12 cellular contexts compared by ENCODE assay signal in genomic region chr5:6744841-6745705, GRCh38. TPM values are rescaled to one million over a fixed set of nuclear protein-coding genes. Genes with fewer than 3 reads are reported as not detected.
A peak's percentile ranks its signal among the peaks of the same experiment; 100 is the strongest.
DNase-seq lines count a peak whose midpoint lies in the region; ATAC-seq and TF ChIP-seq lines count a peak whose summit lies in the region.
"Had no signal": no experiment of that assay in that cellular context is flagged by ENCODE, and none has a peak within 500 bp of the region (broad histone marks: within the 10 kb centered on the region; RNA-seq: fewer than 3 reads in every experiment).

No MANE protein-coding gene starts in this region.

- no peak overlapping the region for H3K4me3 Mint-ChIP-seq in activated naive CD4-positive, alpha-beta T cell treated with anti-CD3 and anti-CD28 coated beads, Interleukin-2, amount 50 U/mL, for 24 hours

- H3K4me1 Mint-ChIP-seq in activated naive CD4-positive, alpha-beta T cell treated with anti-CD3 and anti-CD28 coated beads, Interleukin-2, amount 50 U/mL, for 24 hours, result peaks cover 13% of the 10 kb centered on the region

- WGBS in right cardiac atrium, result 60% methylated on average over 12 of the region's 12 CpGs
- WGBS in transverse colon (ENCODE audit: low coverage in 1 of 2), 2 donors, result 31 to 76% methylated on average over 2 to 12 of the region's 12 CpGs
- WGBS in mammary epithelial cell (ENCODE audit: low coverage, missing lambda C conversion rate), result 84% methylated on average over 12 of the region's 12 CpGs

- no peaks in the 10 kb centered on the region for H3K4me1 ChIP-seq in right cardiac atrium (ENCODE audit: control insufficient read depth, insufficient read depth, low read length)
- peaks cover 0 to 5% (median 0%) of the 10 kb centered on the region in 4 donors for H3K4me1 ChIP-seq in transverse colon
- H3K4me1 ChIP-seq in mammary epithelial cell (ENCODE audit: insufficient read depth, low read length), result no peaks in the 10 kb centered on the region

- no peak overlapping the region for H3K9ac ChIP-seq in mammary epithelial cell (ENCODE audit: insufficient read depth, low read length)

- peaks cover 7% of the 10 kb centered on the region for H3K36me3 Mint-ChIP-seq in activated naive CD4-positive, alpha-beta T cell treated with anti-CD3 and anti-CD28 coated beads, Interleukin-2, amount 50 U/mL, for 24 hours

- H3K27me3 Mint-ChIP-seq in activated naive CD4-positive, alpha-beta T cell treated with anti-CD3 and anti-CD28 coated beads, Interleukin-2, amount 50 U/mL, for 24 hours, result no peaks in the 10 kb centered on the region

- intact Hi-C loops in right cardiac atrium (cut with DNase I), result loop anchor here in 3 of 4 donors (5.0 to 10.0 kb wide), 3 partner anchors 110 to 1250 kb away; partner anchors contain the start of genes NSUN2 (in 3 of the 3) and SRD5A1 (in 3 of the 3)
- intact Hi-C loops in transverse colon (cut with DNase I; ENCODE audit: low total_unique reads), result loop anchor here (2.0 kb wide), 1 partner anchor 112 kb away; the partner anchor contains the start of genes NSUN2 and SRD5A1
- intact Hi-C loops in mammary epithelial cell (cut with micrococcal nuclease), result loop anchor here (1.0 to 10.0 kb wide), 3 partner anchors 112 to 1250 kb away; partner anchors contain the start of genes NSUN2 and SRD5A1

- ATAC-seq in right cardiac atrium, result peak; percentile 22 to 59

- TF ChIP-seq EP300 in transverse colon (IDR thresholded peaks at IDR 0.05; ENCODE audit: low read depth), result no peak

- no TSS peak for BruUV-seq in mammary epithelial cell (replicated peaks; lab: Mats Ljungman, UMichigan)

- no peak overlapping the region for H3K4me3 ChIP-seq in right cardiac atrium (ENCODE audit: low read length)
- no peak overlapping the region for H3K4me3 ChIP-seq in transverse colon
- no peak overlapping the region for H3K4me3 ChIP-seq in mammary epithelial cell (replicated peaks in 1 of 3; ENCODE audit: insufficient read depth in 1 of 3, low read depth in 2 of 3, low read length in 3 of 3)
- H3K4me3 ChIP-seq: coronary artery had no signal

- no peaks in the 10 kb centered on the region for H3K9me3 Mint-ChIP-seq in activated naive CD4-positive, alpha-beta T cell treated with anti-CD3 and anti-CD28 coated beads, Interleukin-2, amount 50 U/mL, for 24 hours

- peaks cover 79% of the 10 kb centered on the region for H3K79me2 ChIP-seq in mammary epithelial cell (ENCODE audit: insufficient read depth, low read length)

- in situ Hi-C loops in transverse colon (cut with MboI; ENCODE audit: low pct_ligation_motif_present in 1 of 4, low pct_unique_long_range_greater_than_20kb in 1 of 4, low sequenced_read_pairs in 3 of 4), result loop anchor here in 3 of 4 donors (10.0 to 25.0 kb wide), 3 partner anchors 108 to 133 kb away; partner anchors contain the start of genes NSUN2 (in 1 of the 3) and SRD5A1 (in 1 of the 3)
- in situ Hi-C loops in mammary epithelial cell (cut with MboI; ENCODE audit: low sequenced_read_pairs in 2 of 2), result loop anchor here (25.0 kb wide), 1 partner anchor 1258 kb away; no protein-coding TSS in a partner anchor

- H3K9me3 ChIP-seq in right cardiac atrium (ENCODE audit: control insufficient read depth, low read length) (peaks cover 2% of the 10 kb centered on the region), transverse colon (no peaks in the 10 kb centered on the region), mammary epithelial cell (replicated peaks; ENCODE audit: insufficient read depth, low read length) (no peaks in the 10 kb centered on the region)

- H3K27me3 ChIP-seq in right cardiac atrium (ENCODE audit: control insufficient read depth, insufficient read depth), result no peaks in the 10 kb centered on the region
- no peaks in the 10 kb centered on the region for H3K27me3 ChIP-seq in transverse colon
- no peaks in the 10 kb centered on the region for H3K27me3 ChIP-seq in mammary epithelial cell (ENCODE audit: insufficient read depth, low read length)

- H3K36me3 ChIP-seq in transverse colon (peaks cover 0 to 26% (median 0%) of the 10 kb centered on the region in 4 donors), mammary epithelial cell (ENCODE audit: insufficient read depth, low read length) (peaks cover 26% of the 10 kb centered on the region)

- H3K4me2 ChIP-seq in mammary epithelial cell (ENCODE audit: insufficient read depth, low read depth, low read length), result no peak overlapping the region

- DNase-seq in activated naive CD4-positive, alpha-beta T cell (lab: John Stamatoyannopoulos, UW), result no peak
- DNase-seq in right cardiac atrium (no peak), transverse colon (peak; percentile 6), AG08396 (ENCODE audit: low spot score) (no peak), mammary epithelial cell (no peak)
- DNase-seq in stimulated activated naive CD4-positive, alpha-beta T cell treated with Interleukin-2 at 50 U/mL for 16 hours (lab: John Stamatoyannopoulos, UW), result no peak
- DNase-seq: GF-D8, NCI-H510A had no signal

- TF ChIP-seq CTCF in VCaP (conservative IDR thresholded peaks at IDR 0.05) (no peak), transverse colon (IDR thresholded peaks at IDR 0.05) (no peak), mammary epithelial cell (conservative IDR thresholded peaks at IDR 0.05 in 1 of 2, IDR thresholded peaks at IDR 0.05 in 1 of 2; ENCODE audit: extremely low read depth in 1 of 2, insufficient read depth in 1 of 2, low read depth in 1 of 2, low read length in 2 of 2) (no peak)

- no peak overlapping the region for H2AFZ ChIP-seq in mammary epithelial cell (ENCODE audit: low read depth, low read length)

- H3K27ac Mint-ChIP-seq in activated naive CD4-positive, alpha-beta T cell treated with anti-CD3 and anti-CD28 coated beads, Interleukin-2, amount 50 U/mL, for 24 hours, result peak overlapping the region; percentile 41

- no peak for TF ChIP-seq POLR2A in transverse colon (IDR thresholded peaks at IDR 0.05)

- H4K20me1 ChIP-seq in mammary epithelial cell (ENCODE audit: insufficient read depth, low read length), result no peaks in the 10 kb centered on the region

- CTCF ChIA-PET in mammary epithelial cell (lab: Charles Lee; ENCODE audit: low non-redundant PET), result interaction anchor here (0.6 kb wide), 1 partner anchor 30 kb away, joined by 4 read pairs; no protein-coding TSS in a partner anchor

- H3K27ac ChIP-seq in VCaP (peak overlapping the region; percentile 36), right cardiac atrium (ENCODE audit: low read length) (peak overlapping the region; percentile 50), transverse colon (peak overlapping the region in 1 of 4 donors; percentile 22), mammary epithelial cell (ENCODE audit: insufficient read depth, low read depth, low read length) (no peak overlapping the region)
- H3K27ac ChIP-seq: coronary artery, WERI-Rb-1 had no signal

- dilution Hi-C loops in mammary epithelial cell (cut with HindIII; ENCODE audit: low sequenced_read_pairs), result no loop called here

RNA-seq across cellular contexts. Expression of gene TENT4A, which starts 31.8 kb away (rescaled TPM):
- total RNA-seq in right cardiac atrium, result 10 to 100 TPM; 11.2 to 14.5 (median 12.3) TPM
- 4.7 TPM for polyA plus RNA-seq in right cardiac atrium
- 10 to 100 TPM; 20.9 to 70.3 (median 28.1) TPM for total RNA-seq in transverse colon
- 10 to 100 TPM; 18.3 to 32.6 TPM for total RNA-seq in mammary epithelial cell
- polyA plus RNA-seq in mammary epithelial cell, result 5.3 TPM
- polyA minus RNA-seq in mammary epithelial cell, result 31.8 TPM
